10 cellular contexts compared by ENCODE assay signal in genomic region chr12:6323995-6324711, GRCh38. TPM values are rescaled to one million over a fixed set of nuclear protein-coding genes. Genes with fewer than 3 reads are reported as not detected.
DNase-seq lines count a peak whose midpoint lies in the region; ATAC-seq and TF ChIP-seq lines count a peak whose summit lies in the region.
"Had no signal": no experiment of that assay in that cellular context is flagged by ENCODE, and none has a peak within 500 bp of the region (broad histone marks: within the 10 kb centered on the region; RNA-seq: fewer than 3 reads in every experiment).

No MANE protein-coding gene starts in this region.

- WGBS in HUES64: 36% methylated on average over 11 of the region's 19 CpGs

- H2AFZ ChIP-seq in ACC112 (ENCODE audit: low read length, unreplicated experiment): no peak overlapping the region

- peaks cover 51% of the 10 kb centered on the region for H3K4me1 ChIP-seq in ACC112 (ENCODE audit: control insufficient read depth, insufficient read depth, low read length, unreplicated experiment)
- H3K4me1 ChIP-seq in HUES64 (ENCODE audit: insufficient read depth, low read length): peaks cover 34% of the 10 kb centered on the region
- peaks cover 21 to 33% of the 10 kb centered on the region in 2 donors for H3K4me1 ChIP-seq in naive thymus-derived CD4-positive, alpha-beta T cell (ENCODE audit: control insufficient read depth in 2 of 2, insufficient read depth in 2 of 2, low read length in 2 of 2)

- H3K4me3 Mint-ChIP-seq in chondrocyte (ENCODE audit: unreplicated experiment): peak overlapping the region; percentile 51
- peak overlapping the region; percentile 73 to 90 (median 82) for H3K4me3 Mint-ChIP-seq in naive thymus-derived CD4-positive, alpha-beta T cell

- no peaks in the 10 kb centered on the region for H3K27me3 Mint-ChIP-seq in chondrocyte (ENCODE audit: low read depth)
- H3K27me3 Mint-ChIP-seq in naive thymus-derived CD4-positive, alpha-beta T cell: peaks cover 0 to 5% (median 0%) of the 10 kb centered on the region in 5 donors

- peak overlapping the region; percentile 60 for H3K9ac ChIP-seq in HUES64 (ENCODE audit: low read depth, low read length)

- intact Hi-C loops in naive thymus-derived CD4-positive, alpha-beta T cell (cut with micrococcal nuclease): loop anchor here (1.0 to 5.0 kb wide), 7 partner anchors 11 to 233 kb away; partner anchors contain the start of gene IFFO1 (in 1 of the 2)

- H3K27ac ChIP-seq in ACC112 (ENCODE audit: low read depth, low read length): peak overlapping the region; percentile 88
- peak overlapping the region; percentile 98 for H3K27ac ChIP-seq in HUES64 (ENCODE audit: low read depth, low read length)
- peak overlapping the region; percentile 49 for H3K27ac ChIP-seq in naive thymus-derived CD4-positive, alpha-beta T cell (ENCODE audit: low read depth, low read length)
- H3K27ac ChIP-seq: ovary had no signal

- no peak for DNase-seq in chondrocyte (ENCODE audit: low spot score)
- DNase-seq in naive thymus-derived CD4-positive, alpha-beta T cell: no peak
- no peak for DNase-seq in mucosa of gallbladder (ENCODE audit: low spot score)
- DNase-seq in NCI-H2171 (lab: John Stamatoyannopoulos, UW): no peak
- no peak for DNase-seq in T1000 (lab: John Stamatoyannopoulos, UW)

- TF ChIP-seq CTCF in chondrocyte (IDR thresholded peaks at IDR 0.05): no peak

- H3K4me1 Mint-ChIP-seq in chondrocyte (ENCODE audit: low read depth): peaks cover 44% of the 10 kb centered on the region
- H3K4me1 Mint-ChIP-seq in naive thymus-derived CD4-positive, alpha-beta T cell: peaks cover 33 to 69% (median 46%) of the 10 kb centered on the region in 7 donors

- H3K27me3 ChIP-seq in ACC112 (ENCODE audit: insufficient read depth, low read length) (no peaks in the 10 kb centered on the region), HUES64 (ENCODE audit: insufficient read depth, low read length) (no peaks in the 10 kb centered on the region)
- no peaks in the 10 kb centered on the region for H3K27me3 ChIP-seq in naive thymus-derived CD4-positive, alpha-beta T cell (ENCODE audit: control insufficient read depth in 2 of 2, insufficient read depth in 2 of 2, low read length in 2 of 2)
- H3K27me3 ChIP-seq: ovary had no signal

- H3K36me3 ChIP-seq in ACC112 (ENCODE audit: insufficient read depth, low read length) (peaks cover 18% of the 10 kb centered on the region), HUES64 (ENCODE audit: insufficient read depth, low read length) (peaks cover 23% of the 10 kb centered on the region)
- peaks cover 0 to 17% (median 10%) of the 10 kb centered on the region in 3 experiments for H3K36me3 ChIP-seq in naive thymus-derived CD4-positive, alpha-beta T cell (ENCODE audit: control insufficient read depth in 2 of 3, insufficient read depth in 3 of 3, low read length in 3 of 3)
- H3K36me3 ChIP-seq: ovary had no signal

- CTCF ChIA-PET in naive thymus-derived CD4-positive, alpha-beta T cell (lab: Charles Lee): interaction anchor here (0.6 to 2.0 kb wide), 7 partner anchors 8 to 100 kb away, joined by 3 to 31 read pairs (median 5); no protein-coding TSS in a partner anchor

- ATAC-seq in naive thymus-derived CD4-positive, alpha-beta T cell: no peak
- ATAC-seq in HG02763 (IDR thresholded peaks at IDR 0.05; ENCODE audit: unreplicated experiment): no peak

- no peaks in the 10 kb centered on the region for H3K9me3 Mint-ChIP-seq in chondrocyte (ENCODE audit: low read depth)
- no peaks in the 10 kb centered on the region for H3K9me3 Mint-ChIP-seq in naive thymus-derived CD4-positive, alpha-beta T cell

- no peaks in the 10 kb centered on the region for H3K9me3 ChIP-seq in HUES64 (ENCODE audit: insufficient read depth, low read depth, low read length)
- H3K9me3 ChIP-seq in naive thymus-derived CD4-positive, alpha-beta T cell (ENCODE audit: control insufficient read depth in 2 of 3, low read length in 3 of 3): no peaks in the 10 kb centered on the region
- H3K9me3 ChIP-seq: ovary had no signal

- peak overlapping the region; percentile 97 for H3K27ac Mint-ChIP-seq in chondrocyte (ENCODE audit: unreplicated experiment)
- peak overlapping the region; percentile 68 to 95 (median 89) for H3K27ac Mint-ChIP-seq in naive thymus-derived CD4-positive, alpha-beta T cell

- H3K79me2 ChIP-seq in ACC112 (ENCODE audit: control insufficient read depth, insufficient read depth, low read length, unreplicated experiment): peaks cover 3% of the 10 kb centered on the region

- peaks cover 8% of the 10 kb centered on the region for H3K36me3 Mint-ChIP-seq in chondrocyte (ENCODE audit: low read depth)
- H3K36me3 Mint-ChIP-seq in naive thymus-derived CD4-positive, alpha-beta T cell: peaks cover 0 to 6% (median 3%) of the 10 kb centered on the region in 5 donors

- H3K4me3 ChIP-seq in ACC112 (ENCODE audit: low read depth, low read length) (no peak overlapping the region), HUES64 (ENCODE audit: low read length) (peak overlapping the region; percentile 17)
- no peak overlapping the region for H3K4me3 ChIP-seq in naive thymus-derived CD4-positive, alpha-beta T cell (ENCODE audit: low read length)
- H3K4me3 ChIP-seq: ovary had no signal

- POLR2A ChIA-PET in naive thymus-derived CD4-positive, alpha-beta T cell (lab: Charles Lee): interaction anchor here (0.7 to 3.0 kb wide), 9 partner anchors 8 to 372 kb away, joined by 3 to 26 read pairs (median 4); partner anchors contain the start of genes SCNN1A and VAMP1

RNA-seq across cellular contexts. Expression of gene PLEKHG6, which starts 13.7 kb away (rescaled TPM):
- 12.1 TPM for polyA plus RNA-seq in HUES64 (2013, experiment 1 of 2)
- polyA plus RNA-seq in HUES64 (2013, experiment 2 of 2): 11.6 TPM
- total RNA-seq in chondrocyte (0.21 to 0.35 TPM in 2 of 3 replicates, not detected in the other), mucosa of gallbladder (64.9 TPM)
- total RNA-seq in naive thymus-derived CD4-positive, alpha-beta T cell: not detected
- polyA plus RNA-seq in naive thymus-derived CD4-positive, alpha-beta T cell: 1 to 10 TPM in 1 of 2 donors, under 1 TPM in 1; 0.15 to 1.3 TPM
- total RNA-seq: dermis microvascular lymphatic vessel endothelial cell had no signal

RNA-seq across cellular contexts. Expression of gene TNFRSF1A, which starts 17.7 kb away (rescaled TPM):
- 39.4 TPM for polyA plus RNA-seq in HUES64 (2013, experiment 1 of 2)
- polyA plus RNA-seq in HUES64 (2013, experiment 2 of 2): 37.2 TPM
- total RNA-seq in chondrocyte (88.5 to 128 TPM (median 127 TPM) in 3 replicates), mucosa of gallbladder (155 TPM)
- 10 to 100 TPM; 40.9 to 99.4 (median 67.3) TPM for total RNA-seq in naive thymus-derived CD4-positive, alpha-beta T cell
- polyA plus RNA-seq in naive thymus-derived CD4-positive, alpha-beta T cell: 10 to 100 TPM; 24.1 to 46.3 TPM

RNA-seq across cellular contexts. Expression of gene SCNN1A, which starts 51.2 kb away (rescaled TPM):
- polyA plus RNA-seq in HUES64 (2013, experiment 1 of 2): 51.0 TPM
- polyA plus RNA-seq in HUES64 (2013, experiment 2 of 2): 39.4 TPM
- total RNA-seq in chondrocyte: 0.87 to 2.6 TPM (median 1.9 TPM) in 3 replicates
- 1 to 10 TPM in 4 of 5 experiments, under 1 TPM in 1; 0.22 to 5.3 (median 3.6) TPM for total RNA-seq in naive thymus-derived CD4-positive, alpha-beta T cell
- 1 to 10 TPM in 1 of 2 donors, under 1 TPM in 1; 0.84 to 1.2 TPM for polyA plus RNA-seq in naive thymus-derived CD4-positive, alpha-beta T cell
- 52.7 TPM for total RNA-seq in mucosa of gallbladder

RNA-seq across cellular contexts. Expression of gene LTBR, which starts 59.8 kb away (rescaled TPM):
- 1.4 TPM for polyA plus RNA-seq in HUES64 (2013, experiment 1 of 2)
- 2.5 TPM for polyA plus RNA-seq in HUES64 (2013, experiment 2 of 2)
- total RNA-seq in chondrocyte: 11.8 to 46.5 TPM (median 41.1 TPM) in 3 replicates
- 10 to 100 TPM in 1 of 5 experiments, 1 to 10 TPM in 3, under 1 TPM in 1; 0.34 to 25.2 (median 2.2) TPM for total RNA-seq in naive thymus-derived CD4-positive, alpha-beta T cell
- polyA plus RNA-seq in naive thymus-derived CD4-positive, alpha-beta T cell: not detected
- 180 TPM for total RNA-seq in mucosa of gallbladder

Comparison
In these comparisons a context has a peak if more than half of its experiments do, and no peak if none do; other contexts are left out.
1. RNA of gene PLEKHG6, which starts 13.7 kb away (total RNA-seq): 64.9 TPM in mucosa of gallbladder (single experiment); 0.21 to 0.35 TPM in chondrocyte and not detected in naive thymus-derived CD4-positive, alpha-beta T cell; every median in the first group is over 10 times any median in the second.
2. Peak in every context shown above with its lines, with median percentiles within 50 percentile points of each other: H3K27ac ChIP-seq.